Comparison of ENCODE assay signal across 1 cellular context in genomic region chr5:75717082-75717922, GRCh38.
TF ChIP-seq lines count a peak whose summit lies in the region.

Gene POC5, minus strand, starts transcription at chr5:75717437. Its CDS starts 4,500 bp downstream, at chr5:75712937.

TF ChIP-seq in GM12878, 131 proteins besides CTCF, POLR2A, EP300 and RAD21 (continued from another document and continues in another):
- TF ChIP-seq, protein P1, sequence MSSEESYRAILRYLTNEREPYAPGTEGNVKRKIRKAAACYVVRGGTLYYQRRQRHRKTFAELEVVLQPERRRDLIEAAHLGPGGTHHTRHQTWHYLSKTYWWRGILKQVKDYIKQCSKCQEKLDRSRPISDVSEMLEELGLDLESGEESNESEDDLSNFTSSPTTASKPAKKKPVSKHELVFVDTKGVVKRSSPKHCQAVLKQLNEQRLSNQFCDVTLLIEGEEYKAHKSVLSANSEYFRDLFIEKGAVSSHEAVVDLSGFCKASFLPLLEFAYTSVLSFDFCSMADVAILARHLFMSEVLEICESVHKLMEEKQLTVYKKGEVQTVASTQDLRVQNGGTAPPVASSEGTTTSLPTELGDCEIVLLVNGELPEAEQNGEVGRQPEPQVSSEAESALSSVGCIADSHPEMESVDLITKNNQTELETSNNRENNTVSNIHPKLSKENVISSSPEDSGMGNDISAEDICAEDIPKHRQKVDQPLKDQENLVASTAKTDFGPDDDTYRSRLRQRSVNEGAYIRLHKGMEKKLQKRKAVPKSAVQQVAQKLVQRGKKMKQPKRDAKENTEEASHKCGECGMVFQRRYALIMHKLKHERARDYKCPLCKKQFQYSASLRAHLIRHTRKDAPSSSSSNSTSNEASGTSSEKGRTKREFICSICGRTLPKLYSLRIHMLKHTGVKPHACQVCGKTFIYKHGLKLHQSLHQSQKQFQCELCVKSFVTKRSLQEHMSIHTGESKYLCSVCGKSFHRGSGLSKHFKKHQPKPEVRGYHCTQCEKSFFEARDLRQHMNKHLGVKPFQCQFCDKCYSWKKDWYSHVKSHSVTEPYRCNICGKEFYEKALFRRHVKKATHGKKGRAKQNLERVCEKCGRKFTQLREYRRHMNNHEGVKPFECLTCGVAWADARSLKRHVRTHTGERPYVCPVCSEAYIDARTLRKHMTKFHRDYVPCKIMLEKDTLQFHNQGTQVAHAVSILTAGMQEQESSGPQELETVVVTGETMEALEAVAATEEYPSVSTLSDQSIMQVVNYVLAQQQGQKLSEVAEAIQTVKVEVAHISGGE (CRISPR knock-in tag; IDR thresholded peaks at IDR 0.05), result peak; percentile 72
- TF ChIP-seq IRF5 (IDR thresholded peaks at IDR 0.05; ENCODE audit: borderline replicate concordance), result no peak
- TF ChIP-seq BMI1 (IDR thresholded peaks at IDR 0.05; ENCODE audit: borderline replicate concordance), result no peak
- peak; percentile 93 for TF ChIP-seq SIN3A (IDR thresholded peaks at IDR 0.05; ENCODE audit: low read depth, low read length)
- peak; percentile 66; the same call in 1 of the 2 replicates for TF ChIP-seq NFIC (IDR thresholded peaks at IDR 0.05; ENCODE audit: low read depth, low read length)
- peak; percentile 82 for TF ChIP-seq CREB1 (IDR thresholded peaks at IDR 0.05; ENCODE audit: low read depth)
- TF ChIP-seq TAF1 (IDR thresholded peaks at IDR 0.05; ENCODE audit: borderline replicate concordance, low read depth, low read length), result peak; percentile 81
- no peak for TF ChIP-seq PBX3 (IDR thresholded peaks at IDR 0.05; ENCODE audit: insufficient replicate concordance, low read depth, low read length)
- TF ChIP-seq E2F4 (IDR thresholded peaks at IDR 0.05; ENCODE audit: low read depth, low read length), result peak; percentile 77
- TF ChIP-seq CHD1 (IDR thresholded peaks at IDR 0.05; ENCODE audit: low read depth, low read length), result no peak
- TF ChIP-seq RCOR1 (conservative IDR thresholded peaks at IDR 0.05; ENCODE audit: low read depth, low read length), result no peak
- TF ChIP-seq WRNIP1 (IDR thresholded peaks at IDR 0.05; ENCODE audit: borderline replicate concordance, low read depth, low read length), result no peak
- peak; percentile 92 for TF ChIP-seq IKZF1 (conservative IDR thresholded peaks at IDR 0.05)
- TF ChIP-seq CEBPB (IDR thresholded peaks at IDR 0.05; ENCODE audit: borderline replicate concordance in 1 of 2, low read depth in 2 of 2, low read length in 2 of 2), result no peak
- TF ChIP-seq, protein P2, sequence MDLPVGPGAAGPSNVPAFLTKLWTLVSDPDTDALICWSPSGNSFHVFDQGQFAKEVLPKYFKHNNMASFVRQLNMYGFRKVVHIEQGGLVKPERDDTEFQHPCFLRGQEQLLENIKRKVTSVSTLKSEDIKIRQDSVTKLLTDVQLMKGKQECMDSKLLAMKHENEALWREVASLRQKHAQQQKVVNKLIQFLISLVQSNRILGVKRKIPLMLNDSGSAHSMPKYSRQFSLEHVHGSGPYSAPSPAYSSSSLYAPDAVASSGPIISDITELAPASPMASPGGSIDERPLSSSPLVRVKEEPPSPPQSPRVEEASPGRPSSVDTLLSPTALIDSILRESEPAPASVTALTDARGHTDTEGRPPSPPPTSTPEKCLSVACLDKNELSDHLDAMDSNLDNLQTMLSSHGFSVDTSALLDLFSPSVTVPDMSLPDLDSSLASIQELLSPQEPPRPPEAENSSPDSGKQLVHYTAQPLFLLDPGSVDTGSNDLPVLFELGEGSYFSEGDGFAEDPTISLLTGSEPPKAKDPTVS (IDR thresholded peaks at IDR 0.05; ENCODE audit: low read depth, low read length), result no peak
- TF ChIP-seq, protein P3, sequence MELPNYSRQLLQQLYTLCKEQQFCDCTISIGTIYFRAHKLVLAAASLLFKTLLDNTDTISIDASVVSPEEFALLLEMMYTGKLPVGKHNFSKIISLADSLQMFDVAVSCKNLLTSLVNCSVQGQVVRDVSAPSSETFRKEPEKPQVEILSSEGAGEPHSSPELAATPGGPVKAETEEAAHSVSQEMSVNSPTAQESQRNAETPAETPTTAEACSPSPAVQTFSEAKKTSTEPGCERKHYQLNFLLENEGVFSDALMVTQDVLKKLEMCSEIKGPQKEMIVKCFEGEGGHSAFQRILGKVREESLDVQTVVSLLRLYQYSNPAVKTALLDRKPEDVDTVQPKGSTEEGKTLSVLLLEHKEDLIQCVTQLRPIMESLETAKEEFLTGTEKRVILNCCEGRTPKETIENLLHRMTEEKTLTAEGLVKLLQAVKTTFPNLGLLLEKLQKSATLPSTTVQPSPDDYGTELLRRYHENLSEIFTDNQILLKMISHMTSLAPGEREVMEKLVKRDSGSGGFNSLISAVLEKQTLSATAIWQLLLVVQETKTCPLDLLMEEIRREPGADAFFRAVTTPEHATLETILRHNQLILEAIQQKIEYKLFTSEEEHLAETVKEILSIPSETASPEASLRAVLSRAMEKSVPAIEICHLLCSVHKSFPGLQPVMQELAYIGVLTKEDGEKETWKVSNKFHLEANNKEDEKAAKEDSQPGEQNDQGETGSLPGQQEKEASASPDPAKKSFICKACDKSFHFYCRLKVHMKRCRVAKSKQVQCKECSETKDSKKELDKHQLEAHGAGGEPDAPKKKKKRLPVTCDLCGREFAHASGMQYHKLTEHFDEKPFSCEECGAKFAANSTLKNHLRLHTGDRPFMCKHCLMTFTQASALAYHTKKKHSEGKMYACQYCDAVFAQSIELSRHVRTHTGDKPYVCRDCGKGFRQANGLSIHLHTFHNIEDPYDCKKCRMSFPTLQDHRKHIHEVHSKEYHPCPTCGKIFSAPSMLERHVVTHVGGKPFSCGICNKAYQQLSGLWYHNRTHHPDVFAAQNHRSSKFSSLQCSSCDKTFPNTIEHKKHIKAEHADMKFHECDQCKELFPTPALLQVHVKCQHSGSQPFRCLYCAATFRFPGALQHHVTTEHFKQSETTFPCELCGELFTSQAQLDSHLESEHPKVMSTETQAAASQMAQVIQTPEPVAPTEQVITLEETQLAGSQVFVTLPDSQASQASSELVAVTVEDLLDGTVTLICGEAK (IDR thresholded peaks at IDR 0.05; ENCODE audit: borderline replicate concordance), result peak; percentile 91
- peak; percentile 73; the same call in 1 of the 2 replicates for TF ChIP-seq SMARCA5 (IDR thresholded peaks at IDR 0.05)
- TF ChIP-seq HDGF (IDR thresholded peaks at IDR 0.05), result 0 out of 2 replicates have a peak, but pooled peaks have one; percentile 29
- TF ChIP-seq E4F1 (IDR thresholded peaks at IDR 0.05; ENCODE audit: borderline replicate concordance, partially characterized antibody), result no peak
- TF ChIP-seq SUPT20H (IDR thresholded peaks at IDR 0.05; ENCODE audit: borderline replicate concordance, control insufficient read depth, low read depth, low read length), result no peak
- peak; percentile 84; the same call in 1 of the 2 replicates for TF ChIP-seq RB1 (IDR thresholded peaks at IDR 0.05; ENCODE audit: borderline replicate concordance)
- TF ChIP-seq ATF7 (IDR thresholded peaks at IDR 0.05; ENCODE audit: low read depth), result peak; percentile 44; the same call in 1 of the 2 replicates
- TF ChIP-seq JUND (IDR thresholded peaks at IDR 0.05; ENCODE audit: low read depth, low read length), result no peak
- peak in 1 of 2 experiments; percentile 84; a peak in 1 of 4 replicates for TF ChIP-seq ETV6 (conservative IDR thresholded peaks at IDR 0.05 in 1 of 2, IDR thresholded peaks at IDR 0.05 in 1 of 2; ENCODE audit: borderline replicate concordance in 1 of 2, low read depth in 1 of 2)
- TF ChIP-seq ZSCAN29 (IDR thresholded peaks at IDR 0.05), result no peak
- no peak for TF ChIP-seq NR2C1 (IDR thresholded peaks at IDR 0.05)
- peak; percentile 58; the same call in 1 of the 2 replicates for TF ChIP-seq LARP7 (IDR thresholded peaks at IDR 0.05)
- TF ChIP-seq ZNF384 (IDR thresholded peaks at IDR 0.05; ENCODE audit: borderline replicate concordance, low read depth, low read length), result no peak
- no peak for TF ChIP-seq SUZ12 (IDR thresholded peaks at IDR 0.05; ENCODE audit: unreplicated experiment)
- peak; percentile 81 for TF ChIP-seq RUNX3 (IDR thresholded peaks at IDR 0.05; ENCODE audit: low read length)
- no peak for TF ChIP-seq ZNF274 (IDR thresholded peaks at IDR 0.05; ENCODE audit: insufficient read depth, insufficient read length)
- no peak for TF ChIP-seq ZNF687 (IDR thresholded peaks at IDR 0.05)
